Comparison of ENCODE assay signal across 14 cellular contexts in genomic region chr22:49633010-49633324, GRCh38.
DNase-seq lines count a peak whose midpoint lies in the region; ATAC-seq and TF ChIP-seq lines count a peak whose summit lies in the region.
"Had no signal": no experiment of that assay in that cellular context is flagged by ENCODE, and none has a peak within 500 bp of the region (broad histone marks: within the 10 kb centered on the region; RNA-seq: fewer than 3 reads in every experiment).

No MANE protein-coding gene starts in this region.

- ATAC-seq in GM18907 (IDR thresholded peaks at IDR 0.05; ENCODE audit: unreplicated experiment): no peak

- no peak overlapping the region for H3K27ac ChIP-seq in SJCRH30
- H3K27ac ChIP-seq in skeletal muscle tissue (ENCODE audit: low read depth, low read length): no peak overlapping the region
- H3K27ac ChIP-seq in coronary artery: no peak overlapping the region
- H3K27ac ChIP-seq: body of pancreas, esophagus squamous epithelium, pancreas, upper lobe of right lung had no signal

- TF ChIP-seq CTCF in coronary artery (IDR thresholded peaks at IDR 0.05): no peak

- H3K9me3 ChIP-seq in SJCRH30 (replicated peaks): no peaks in the 10 kb centered on the region
- H3K9me3 ChIP-seq in skeletal muscle tissue (ENCODE audit: control insufficient read depth in 3 of 3, low read length in 3 of 3): no peaks in the 10 kb centered on the region
- H3K9me3 ChIP-seq: body of pancreas, esophagus squamous epithelium, pancreas, upper lobe of right lung had no signal

- peak overlapping the region in 2 of 3 donors; percentile 52 to 77 for H3K9ac ChIP-seq in skeletal muscle tissue (ENCODE audit: low read depth in 1 of 3, low read length in 3 of 3)

- peaks cover 66% of the 10 kb centered on the region for H3K27me3 ChIP-seq in SJCRH30
- H3K27me3 ChIP-seq in skeletal muscle tissue (ENCODE audit: control insufficient read depth in 3 of 3, insufficient read depth in 3 of 3, low read length in 3 of 3): peaks cover 6 to 43% (median 35%) of the 10 kb centered on the region in 3 donors
- H3K27me3 ChIP-seq: pancreas, upper lobe of right lung had no signal

- H3K36me3 ChIP-seq in SJCRH30: no peaks in the 10 kb centered on the region
- H3K36me3 ChIP-seq in skeletal muscle tissue (ENCODE audit: control insufficient read depth in 3 of 3, insufficient read depth in 3 of 3, low read length in 3 of 3): no peaks in the 10 kb centered on the region
- H3K36me3 ChIP-seq: esophagus squamous epithelium, pancreas, upper lobe of right lung had no signal

- no peak overlapping the region for H3K4me3 ChIP-seq in SJCRH30
- H3K4me3 ChIP-seq in skeletal muscle tissue (ENCODE audit: low read length in 3 of 3): no peak overlapping the region
- H3K4me3 ChIP-seq in coronary artery: no peak overlapping the region
- H3K4me3 ChIP-seq: body of pancreas had no signal

- H3K4me1 ChIP-seq in SJCRH30 (0 out of 2 replicates have a peak, but pooled peaks cover 3% of the 10 kb centered on the region), skeletal muscle tissue (ENCODE audit: control insufficient read depth in 3 of 3, insufficient read depth in 3 of 3, low read length in 3 of 3) (peaks cover 6 to 10% (median 10%) of the 10 kb centered on the region in 3 donors)
- H3K4me1 ChIP-seq: pancreas had no signal

- DNase-seq in NCI-H510A (lab: John Stamatoyannopoulos, UW): peak; percentile 36
- DNase-seq in NCI-H510A treated with DMSO at 0.1 percent for 48 hours (lab: John Stamatoyannopoulos, UW): no peak
- DNase-seq in SJCRH30: peak; percentile 46 to 57
- DNase-seq in iPS-NIHi11 (ENCODE audit: low spot score): peak; percentile 64
- DNase-seq in coronary artery (ENCODE audit: low spot score): no peak
- DNase-seq in NCI-H1694 (lab: John Stamatoyannopoulos, UW): no peak
- DNase-seq: activated naive CD4-positive, alpha-beta T cell treated with Interleukin-2 at 50 U/mL for 16 hours; CD4-positive, alpha-beta T cell; esophagus squamous epithelium; upper lobe of right lung had no signal

Comparison
In these comparisons a context has a peak if more than half of its experiments do, and no peak if none do; other contexts are left out.
1. DNase-seq: peak in NCI-H510A (single experiment), SJCRH30 (2 of 2) and iPS-NIHi11 (single experiment); none in NCI-H510A treated with DMSO at 0.1 percent for 48 hours (single experiment), coronary artery (single experiment) and NCI-H1694 (single experiment).